8 cellular contexts compared by ENCODE assay signal in the genomic region with DNA sequence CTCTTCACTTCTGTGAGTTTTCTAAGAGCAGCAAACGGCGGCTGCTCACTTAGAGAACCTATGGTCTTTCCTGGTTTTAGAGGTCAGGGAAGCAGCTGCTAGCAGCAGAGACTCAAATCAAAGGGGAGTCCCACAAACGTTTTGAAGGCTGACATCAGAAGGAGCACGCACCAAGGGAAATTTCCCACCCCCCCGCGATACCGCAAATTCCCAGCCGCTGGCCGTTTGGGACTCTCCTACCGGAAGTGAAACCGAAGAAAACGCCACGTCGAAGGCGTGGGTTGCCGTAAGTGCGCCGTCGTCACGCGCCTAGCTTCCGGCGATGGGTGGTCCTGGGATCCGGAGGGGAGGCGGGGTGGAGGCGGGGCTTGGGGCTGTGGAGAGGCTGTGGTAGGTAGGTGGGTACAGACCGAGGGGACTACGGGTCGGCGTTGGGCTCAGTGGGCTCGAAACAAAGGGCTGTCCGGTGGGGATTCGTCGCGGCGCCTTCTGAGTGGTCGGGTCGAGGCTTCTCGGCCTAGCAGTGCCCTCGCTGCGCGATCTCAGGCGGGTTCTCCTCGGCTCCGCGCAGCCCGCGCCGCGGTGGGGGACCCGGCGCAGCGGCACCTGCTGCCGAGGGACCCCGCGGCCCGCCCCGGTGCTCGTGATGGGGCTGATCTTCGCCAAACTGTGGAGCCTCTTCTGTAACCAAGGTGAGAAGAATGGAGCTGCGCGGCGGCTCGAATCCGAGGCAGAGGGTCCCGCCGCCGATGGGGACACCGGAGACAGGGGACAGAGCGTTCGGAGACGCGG. TPM values are rescaled to one million over a fixed set of nuclear protein-coding genes. Genes with fewer than 3 reads are reported as not detected.
DNase-seq lines count a peak whose midpoint lies in the region; ATAC-seq and TF ChIP-seq lines count a peak whose summit lies in the region.

A gene with protein sequence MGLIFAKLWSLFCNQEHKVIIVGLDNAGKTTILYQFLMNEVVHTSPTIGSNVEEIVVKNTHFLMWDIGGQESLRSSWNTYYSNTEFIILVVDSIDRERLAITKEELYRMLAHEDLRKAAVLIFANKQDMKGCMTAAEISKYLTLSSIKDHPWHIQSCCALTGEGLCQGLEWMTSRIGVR (plus strand): TSS at position 440 of the 792 bp plus-strand sequence. CDS start 207 bp downstream, at position 647.

- BruUV-seq in PC-9 (replicated peaks; lab: Mats Ljungman, UMichigan), result no TSS peak

- H3K9ac ChIP-seq in muscle layer of colon (ENCODE audit: low read length), result peak within 1 kb of the TSS; percentile 93

- DNase-seq in DMS153 treated with DMSO at 0.1 percent for 48 hours (lab: John Stamatoyannopoulos, UW; ENCODE audit: unreplicated experiment) (peak; percentile 12), PC-9 (peak; percentile 86 to 91)
- DNase-seq in Jurkat, Clone E6-1 (ENCODE audit: low read depth, low spot score), result peak; percentile 93
- DNase-seq in activated T-cell treated with anti-CD3 and anti-CD28 coated beads, Interleukin-2, amount 50 U/mL, for 48 hours, result peak; percentile 96 to 97
- peak; percentile 95 for DNase-seq in stimulated activated CD8-positive, alpha-beta memory T cell treated with anti-CD3 and anti-CD28 coated beads, Interleukin-7, amount 100 ng/mL, for 24 hours (ENCODE audit: low read depth)

- CTCF ChIA-PET in PC-9 (lab: Charles Lee), result interaction anchor here (0.6 kb wide), 1 partner anchor 30 kb away, joined by 5 read pairs; no protein-coding TSS in a partner anchor

- H3K4me2 ChIP-seq in PC-9, result peak within 1 kb of the TSS; percentile 96

- no peak for TF ChIP-seq CTCF in PC-9 (conservative IDR thresholded peaks at IDR 0.05)

- peaks cover 6% of the 10 kb centered on the region for H3F3A ChIP-seq in PC-9 (ENCODE audit: insufficient read depth, low read depth)

- H3K4me1 ChIP-seq in PC-9 (replicated peaks; ENCODE audit: insufficient read depth) (peaks cover 15% of the 10 kb centered on the region), muscle layer of colon (ENCODE audit: insufficient read depth, low read length) (peaks cover 22% of the 10 kb centered on the region)

- H3K27me3 ChIP-seq in PC-9 (ENCODE audit: insufficient read depth, low read depth) (no peaks in the 10 kb centered on the region), muscle layer of colon (ENCODE audit: control insufficient read depth in 1 of 2, insufficient read depth in 2 of 2, low read length in 2 of 2) (no peaks in the 10 kb centered on the region)

- H4K20me1 ChIP-seq in PC-9 (ENCODE audit: insufficient read depth), result no peaks in the 10 kb centered on the region

- no peaks in the 10 kb centered on the region for H3K9me2 ChIP-seq in PC-9 (ENCODE audit: insufficient read depth)

- POLR2A ChIA-PET in PC-9 (lab: Charles Lee; ENCODE audit: unreplicated experiment), result interaction anchor here (0.6 to 0.7 kb wide), 3 partner anchors 9 to 258 kb away, joined by 8 to 10 read pairs (median 8); no protein-coding TSS in a partner anchor

- H3K9me3 ChIP-seq in PC-9 (ENCODE audit: insufficient read depth, low read depth), result no peaks in the 10 kb centered on the region
- H3K9me3 ChIP-seq in muscle layer of colon (ENCODE audit: low read length), result no peaks in the 10 kb centered on the region

- H3K79me2 ChIP-seq in PC-9 (ENCODE audit: low read depth), result peaks cover 60% of the 10 kb centered on the region

- intact Hi-C loops in PC-9 (cut with micrococcal nuclease; ENCODE audit: unreplicated experiment), result no loop called here

- ATAC-seq in GM21619 (IDR thresholded peaks at IDR 0.05; ENCODE audit: unreplicated experiment) (peak; percentile 83), esophagus mucosa (peak; percentile 100)

- H3K36me3 ChIP-seq in PC-9 (ENCODE audit: low read depth) (no peaks in the 10 kb centered on the region), muscle layer of colon (ENCODE audit: insufficient read depth, low read length) (no peaks in the 10 kb centered on the region)

- H3K4me3 ChIP-seq in Jurkat, Clone E6-1 (ENCODE audit: low read length), result peak within 1 kb of the TSS; percentile 76
- H3K4me3 ChIP-seq in PC-9 (peak within 1 kb of the TSS; percentile 89), muscle layer of colon (ENCODE audit: low read depth in 1 of 2, low read length in 2 of 2) (peak within 1 kb of the TSS; percentile 94 to 100)

- peak within 1 kb of the TSS; percentile 91 for H3K27ac ChIP-seq in PC-9
- peak within 1 kb of the TSS; percentile 96 for H3K27ac ChIP-seq in muscle layer of colon (ENCODE audit: low read depth, low read length)

- H2AFZ ChIP-seq in PC-9, result peak within 1 kb of the TSS; percentile 83

RNA-seq across cellular contexts. Expression of the gene that starts here (rescaled TPM):
- polyA plus RNA-seq in Jurkat, Clone E6-1 (2012; ENCODE audit: insufficient read depth, insufficient read length), result 8.8 TPM
- total RNA-seq in PC-9 (2021) (11.1 and 15.3 TPM in 2 replicates), esophagus mucosa (9.5 TPM)

Comparison
In these comparisons a context has a peak if more than half of its experiments do, and no peak if none do; other contexts are left out.
1. Peak in every context shown above with its lines: DNase-seq, ATAC-seq, H3K4me3 ChIP-seq and H3K27ac ChIP-seq.
2. DNase-seq: peak in every context shown above with its lines; median percentile 96 in activated T-cell treated with anti-CD3 and anti-CD28 coated beads, Interleukin-2, amount 50 U/mL, for 48 hours; 95 in stimulated activated CD8-positive, alpha-beta memory T cell treated with anti-CD3 and anti-CD28 coated beads, Interleukin-7, amount 100 ng/mL, for 24 hours; 93 in Jurkat, Clone E6-1; 88 in PC-9; 12 in DMS153 treated with DMSO at 0.1 percent for 48 hours.